In genomic region chr13:40539954-40540706, GRCh38 we compare ENCODE assay signal across 11 cellular contexts.
DNase-seq lines count a peak whose midpoint lies in the region; ATAC-seq and TF ChIP-seq lines count a peak whose summit lies in the region.
"Had no signal": no experiment of that assay in that cellular context is flagged by ENCODE, and none has a peak within 500 bp of the region (broad histone marks: within the 10 kb centered on the region; RNA-seq: fewer than 3 reads in every experiment).

No MANE protein-coding gene starts in this region.

- H3K27ac ChIP-seq in Panc1 (ENCODE audit: low read length): no peak overlapping the region
- H3K27ac ChIP-seq in psoas muscle: peak overlapping the region; percentile 6
- H3K27ac ChIP-seq: tibial artery had no signal

- CTCF ChIA-PET in Panc1 (lab: Charles Lee): no interaction called here

- no peaks in the 10 kb centered on the region for H3K9me3 ChIP-seq in Panc1 (ENCODE audit: control insufficient read depth, insufficient read depth, low read depth, low read length)
- H3K9me3 ChIP-seq in psoas muscle: no peaks in the 10 kb centered on the region
- H3K9me3 ChIP-seq: tibial artery had no signal

- BruUV-seq in Panc1 (replicated peaks; lab: Mats Ljungman, UMichigan): no TSS peak

- H3K36me3 ChIP-seq in Panc1 (ENCODE audit: control insufficient read depth, insufficient read depth, low read length) (no peaks in the 10 kb centered on the region), psoas muscle (ENCODE audit: insufficient read depth in 1 of 2, low read depth in 1 of 2) (no peaks in the 10 kb centered on the region)
- H3K36me3 ChIP-seq: tibial artery had no signal

- TF ChIP-seq POLR2A in lower leg skin (IDR thresholded peaks at IDR 0.05): no peak

- H3K27me3 ChIP-seq in Panc1 (ENCODE audit: control insufficient read depth, insufficient read depth, low read length) (no peaks in the 10 kb centered on the region), psoas muscle (ENCODE audit: insufficient read depth in 3 of 3, low read length in 2 of 3) (no peaks in the 10 kb centered on the region)
- H3K27me3 ChIP-seq: tibial artery had no signal

- H3K4me3 ChIP-seq in Panc1 (ENCODE audit: low read depth in 2 of 2, low read length in 2 of 2) (no peak overlapping the region), psoas muscle (no peak overlapping the region), lower leg skin (ENCODE audit: low read depth, poor library complexity, severe bottlenecking) (no peak overlapping the region)
- H3K4me3 ChIP-seq: tibial artery had no signal

- DNase-seq in EH (ENCODE audit: low read depth) (peak; percentile 93), Panc1 (ENCODE audit: low read depth, low spot score) (peak; percentile 15), fibroblast of the conjunctiva (ENCODE audit: low read depth) (peak; percentile 43), psoas muscle (no peak), lower leg skin (ENCODE audit: low spot score in 2 of 2) (no peak), GM19240 (ENCODE audit: insufficient read length, low spot score) (no peak), NCI-H1694 (lab: John Stamatoyannopoulos, UW) (no peak)
- no peak for DNase-seq in stimulated activated CD4-positive, alpha-beta T cell treated with anti-CD3 and anti-CD28 coated beads, Interleukin-2, amount 100 ng/mL, for 24 hours
- DNase-seq: natural killer cell, NCI-H1436 treated with DMSO at 0.1 percent for 48 hours, tibial artery had no signal

- in situ Hi-C loops in Panc1 (cut with HindIII; ENCODE audit: low pct_unique_long_range_greater_than_20kb, low sequenced_read_pairs): no loop called here

- no peak for TF ChIP-seq CTCF in Panc1 (IDR thresholded peaks at IDR 0.05)
- no peak for TF ChIP-seq CTCF in psoas muscle (IDR thresholded peaks at IDR 0.05)
- no peak for TF ChIP-seq CTCF in lower leg skin (IDR thresholded peaks at IDR 0.05)

- peaks cover 8% of the 10 kb centered on the region for H3K4me1 ChIP-seq in Panc1 (ENCODE audit: control insufficient read depth, insufficient read depth, low read length)
- H3K4me1 ChIP-seq in psoas muscle: peaks cover 13% of the 10 kb centered on the region

- intact Hi-C loops in Panc1 (cut with micrococcal nuclease; ENCODE audit: unreplicated experiment): no loop called here
- intact Hi-C loops in psoas muscle (cut with DNase I): no loop called here
- intact Hi-C loops in lower leg skin (cut with DNase I; ENCODE audit: low total_unique reads): no loop called here

- WGBS in psoas muscle, 3 donors: 57 to 71% (median 64%) methylated on average over 8 of the region's 8 CpGs
- WGBS in lower leg skin, 2 donors: 66 to 70% methylated on average over 8 of the region's 8 CpGs

- POLR2A ChIA-PET in Panc1 (lab: Charles Lee): no interaction called here

- ATAC-seq in Panc1 (peak; percentile 92), psoas muscle (peak in 3 of 4 donors; percentile 31 to 36 (median 34))
- ATAC-seq: natural killer cell had no signal

Comparison
In these comparisons a context has a peak if more than half of its experiments do, and no peak if none do; other contexts are left out.
1. DNase-seq: peak in EH (single experiment), Panc1 (single experiment) and fibroblast of the conjunctiva (single experiment); none in psoas muscle (0 of 2), stimulated activated CD4-positive, alpha-beta T cell treated with anti-CD3 and anti-CD28 coated beads, Interleukin-2, amount 100 ng/mL, for 24 hours (0 of 2), lower leg skin (0 of 2), GM19240 (single experiment) and NCI-H1694 (single experiment).